2 cellular contexts compared by ENCODE assay signal in the genomic region with DNA sequence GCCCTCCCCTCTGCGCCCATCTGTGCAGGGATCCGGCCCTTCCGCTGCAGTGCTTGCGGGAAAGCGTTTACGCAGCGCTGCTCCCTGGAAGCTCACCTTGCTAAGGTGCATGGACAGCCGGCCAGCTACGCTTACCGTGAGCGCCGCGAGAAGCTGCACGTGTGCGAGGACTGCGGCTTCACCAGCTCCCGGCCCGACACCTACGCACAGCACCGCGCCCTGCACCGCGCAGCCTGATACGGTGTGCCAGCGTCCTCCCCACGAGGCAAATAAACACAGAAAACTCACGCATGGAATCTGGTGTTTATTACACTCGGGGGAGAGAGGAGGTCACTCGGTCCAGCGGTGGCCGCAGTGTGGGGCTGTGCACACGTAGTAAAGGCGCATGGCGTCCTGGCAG.
TF ChIP-seq lines count a peak whose summit lies in the region.

No MANE protein-coding gene starts in this region.

TF ChIP-seq in SK-N-SH, 30 proteins besides CTCF, POLR2A, EP300 and RAD21 (continued from another document):
- TF ChIP-seq FOSL2 (IDR thresholded peaks at IDR 0.05; ENCODE audit: borderline replicate concordance, low read depth): no peak
- no peak for TF ChIP-seq SIN3A (IDR thresholded peaks at IDR 0.05; ENCODE audit: borderline replicate concordance, low read depth, low read length)
- TF ChIP-seq, protein P1, sequence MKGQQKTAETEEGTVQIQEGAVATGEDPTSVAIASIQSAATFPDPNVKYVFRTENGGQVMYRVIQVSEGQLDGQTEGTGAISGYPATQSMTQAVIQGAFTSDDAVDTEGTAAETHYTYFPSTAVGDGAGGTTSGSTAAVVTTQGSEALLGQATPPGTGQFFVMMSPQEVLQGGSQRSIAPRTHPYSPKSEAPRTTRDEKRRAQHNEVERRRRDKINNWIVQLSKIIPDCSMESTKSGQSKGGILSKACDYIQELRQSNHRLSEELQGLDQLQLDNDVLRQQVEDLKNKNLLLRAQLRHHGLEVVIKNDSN (IDR thresholded peaks at IDR 0.05; ENCODE audit: borderline replicate concordance, low read depth): no peak
- TF ChIP-seq RFX5 (IDR thresholded peaks at IDR 0.05; ENCODE audit: low read length): no peak
- TF ChIP-seq TEAD4 (IDR thresholded peaks at IDR 0.05; ENCODE audit: borderline replicate concordance, insufficient read depth): no peak
- no peak for TF ChIP-seq CHD2 (IDR thresholded peaks at IDR 0.05; ENCODE audit: low read length, partially characterized antibody)
- TF ChIP-seq MAX (IDR thresholded peaks at IDR 0.05; ENCODE audit: low read depth): no peak
- TF ChIP-seq YY1 (IDR thresholded peaks at IDR 0.05; ENCODE audit: low read depth): no peak
- TF ChIP-seq, protein P2, sequence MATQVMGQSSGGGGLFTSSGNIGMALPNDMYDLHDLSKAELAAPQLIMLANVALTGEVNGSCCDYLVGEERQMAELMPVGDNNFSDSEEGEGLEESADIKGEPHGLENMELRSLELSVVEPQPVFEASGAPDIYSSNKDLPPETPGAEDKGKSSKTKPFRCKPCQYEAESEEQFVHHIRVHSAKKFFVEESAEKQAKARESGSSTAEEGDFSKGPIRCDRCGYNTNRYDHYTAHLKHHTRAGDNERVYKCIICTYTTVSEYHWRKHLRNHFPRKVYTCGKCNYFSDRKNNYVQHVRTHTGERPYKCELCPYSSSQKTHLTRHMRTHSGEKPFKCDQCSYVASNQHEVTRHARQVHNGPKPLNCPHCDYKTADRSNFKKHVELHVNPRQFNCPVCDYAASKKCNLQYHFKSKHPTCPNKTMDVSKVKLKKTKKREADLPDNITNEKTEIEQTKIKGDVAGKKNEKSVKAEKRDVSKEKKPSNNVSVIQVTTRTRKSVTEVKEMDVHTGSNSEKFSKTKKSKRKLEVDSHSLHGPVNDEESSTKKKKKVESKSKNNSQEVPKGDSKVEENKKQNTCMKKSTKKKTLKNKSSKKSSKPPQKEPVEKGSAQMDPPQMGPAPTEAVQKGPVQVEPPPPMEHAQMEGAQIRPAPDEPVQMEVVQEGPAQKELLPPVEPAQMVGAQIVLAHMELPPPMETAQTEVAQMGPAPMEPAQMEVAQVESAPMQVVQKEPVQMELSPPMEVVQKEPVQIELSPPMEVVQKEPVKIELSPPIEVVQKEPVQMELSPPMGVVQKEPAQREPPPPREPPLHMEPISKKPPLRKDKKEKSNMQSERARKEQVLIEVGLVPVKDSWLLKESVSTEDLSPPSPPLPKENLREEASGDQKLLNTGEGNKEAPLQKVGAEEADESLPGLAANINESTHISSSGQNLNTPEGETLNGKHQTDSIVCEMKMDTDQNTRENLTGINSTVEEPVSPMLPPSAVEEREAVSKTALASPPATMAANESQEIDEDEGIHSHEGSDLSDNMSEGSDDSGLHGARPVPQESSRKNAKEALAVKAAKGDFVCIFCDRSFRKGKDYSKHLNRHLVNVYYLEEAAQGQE (IDR thresholded peaks at IDR 0.05; ENCODE audit: low read depth, low read length): no peak
TF ChIP-seq in SK-N-SH: peak in this region for 0.

TF ChIP-seq in SK-N-SH treated with all-trans-retinoic acid at 6 μM for 48 hours, 23 proteins besides CTCF, POLR2A, EP300 and RAD21 (continued from another document):
- TF ChIP-seq, protein P3, sequence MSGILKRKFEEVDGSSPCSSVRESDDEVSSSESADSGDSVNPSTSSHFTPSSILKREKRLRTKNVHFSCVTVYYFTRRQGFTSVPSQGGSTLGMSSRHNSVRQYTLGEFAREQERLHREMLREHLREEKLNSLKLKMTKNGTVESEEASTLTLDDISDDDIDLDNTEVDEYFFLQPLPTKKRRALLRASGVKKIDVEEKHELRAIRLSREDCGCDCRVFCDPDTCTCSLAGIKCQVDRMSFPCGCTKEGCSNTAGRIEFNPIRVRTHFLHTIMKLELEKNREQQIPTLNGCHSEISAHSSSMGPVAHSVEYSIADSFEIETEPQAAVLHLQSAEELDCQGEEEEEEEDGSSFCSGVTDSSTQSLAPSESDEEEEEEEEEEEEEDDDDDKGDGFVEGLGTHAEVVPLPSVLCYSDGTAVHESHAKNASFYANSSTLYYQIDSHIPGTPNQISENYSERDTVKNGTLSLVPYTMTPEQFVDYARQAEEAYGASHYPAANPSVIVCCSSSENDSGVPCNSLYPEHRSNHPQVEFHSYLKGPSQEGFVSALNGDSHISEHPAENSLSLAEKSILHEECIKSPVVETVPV (CRISPR knock-in tag; IDR thresholded peaks at IDR 0.05): no peak
- no peak for TF ChIP-seq BACH2 (CRISPR knock-in tag; IDR thresholded peaks at IDR 0.05; ENCODE audit: borderline replicate concordance)
- TF ChIP-seq TCF4 (CRISPR knock-in tag; IDR thresholded peaks at IDR 0.05; ENCODE audit: borderline replicate concordance): no peak
- no peak for TF ChIP-seq ZC3H10 (CRISPR knock-in tag; IDR thresholded peaks at IDR 0.05)
- TF ChIP-seq SNAI2 (CRISPR knock-in tag; IDR thresholded peaks at IDR 0.05): no peak
- no peak for TF ChIP-seq ZNF70 (CRISPR knock-in tag; IDR thresholded peaks at IDR 0.05)
- TF ChIP-seq, protein P4, sequence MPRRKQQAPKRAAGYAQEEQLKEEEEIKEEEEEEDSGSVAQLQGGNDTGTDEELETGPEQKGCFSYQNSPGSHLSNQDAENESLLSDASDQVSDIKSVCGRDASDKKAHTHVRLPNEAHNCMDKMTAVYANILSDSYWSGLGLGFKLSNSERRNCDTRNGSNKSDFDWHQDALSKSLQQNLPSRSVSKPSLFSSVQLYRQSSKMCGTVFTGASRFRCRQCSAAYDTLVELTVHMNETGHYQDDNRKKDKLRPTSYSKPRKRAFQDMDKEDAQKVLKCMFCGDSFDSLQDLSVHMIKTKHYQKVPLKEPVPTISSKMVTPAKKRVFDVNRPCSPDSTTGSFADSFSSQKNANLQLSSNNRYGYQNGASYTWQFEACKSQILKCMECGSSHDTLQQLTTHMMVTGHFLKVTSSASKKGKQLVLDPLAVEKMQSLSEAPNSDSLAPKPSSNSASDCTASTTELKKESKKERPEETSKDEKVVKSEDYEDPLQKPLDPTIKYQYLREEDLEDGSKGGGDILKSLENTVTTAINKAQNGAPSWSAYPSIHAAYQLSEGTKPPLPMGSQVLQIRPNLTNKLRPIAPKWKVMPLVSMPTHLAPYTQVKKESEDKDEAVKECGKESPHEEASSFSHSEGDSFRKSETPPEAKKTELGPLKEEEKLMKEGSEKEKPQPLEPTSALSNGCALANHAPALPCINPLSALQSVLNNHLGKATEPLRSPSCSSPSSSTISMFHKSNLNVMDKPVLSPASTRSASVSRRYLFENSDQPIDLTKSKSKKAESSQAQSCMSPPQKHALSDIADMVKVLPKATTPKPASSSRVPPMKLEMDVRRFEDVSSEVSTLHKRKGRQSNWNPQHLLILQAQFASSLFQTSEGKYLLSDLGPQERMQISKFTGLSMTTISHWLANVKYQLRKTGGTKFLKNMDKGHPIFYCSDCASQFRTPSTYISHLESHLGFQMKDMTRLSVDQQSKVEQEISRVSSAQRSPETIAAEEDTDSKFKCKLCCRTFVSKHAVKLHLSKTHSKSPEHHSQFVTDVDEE (CRISPR knock-in tag; IDR thresholded peaks at IDR 0.05): no peak
- TF ChIP-seq GLIS3 (CRISPR knock-in tag; IDR thresholded peaks at IDR 0.05): no peak
- TF ChIP-seq ISL1 (CRISPR knock-in tag; IDR thresholded peaks at IDR 0.05): no peak
- no peak for TF ChIP-seq ARNTL (CRISPR knock-in tag; IDR thresholded peaks at IDR 0.05; ENCODE audit: borderline replicate concordance, low read depth)
